In the genomic region with DNA sequence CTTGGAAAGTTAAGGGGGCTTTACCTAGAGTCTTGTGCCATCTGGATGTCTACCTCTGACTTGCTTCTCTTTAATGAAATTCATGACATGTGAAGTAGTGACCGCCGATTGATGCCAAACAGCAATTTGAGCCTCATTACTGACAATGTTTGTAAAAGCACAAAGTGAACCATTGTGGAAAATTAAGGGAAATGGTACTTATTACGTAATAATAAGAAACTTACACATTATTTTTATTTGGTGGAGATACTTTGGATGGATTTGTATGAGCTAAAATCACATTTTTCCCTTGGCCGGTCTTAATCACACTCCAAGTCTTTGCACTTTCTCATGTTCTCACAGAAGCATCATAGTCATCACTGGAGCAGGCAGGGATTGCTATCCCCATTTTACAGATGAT, we compare ENCODE assay signal across 21 cellular contexts.
"Had no signal": no experiment of that assay in that cellular context is flagged by ENCODE, and none has a peak within 500 bp of the region (broad histone marks: within the 10 kb centered on the region; RNA-seq: fewer than 3 reads in every experiment).

No MANE protein-coding gene starts in this region.

- H3K36me3 ChIP-seq: esophagus muscularis mucosa, WERI-Rb-1 had no signal

- H3K27ac ChIP-seq: psoas muscle, WERI-Rb-1 had no signal

- H3K27me3 ChIP-seq: esophagus muscularis mucosa had no signal

- DNase-seq: activated CD4-positive, alpha-beta memory T cell treated with anti-CD3 and anti-CD28 coated beads, Interleukin-2, amount 10 ng/mL, durations not matched to agents 7 days and 5 days; activated CD4-positive, alpha-beta T cell treated with anti-CD3 and anti-CD28 coated beads for 48 hours; activated gamma-delta T cell treated with Interleukin-2 at 50 U/mL for 16 hours; activated naive CD4-positive, alpha-beta T cell treated with anti-CD3 and anti-CD28 coated beads, Interleukin-2, amount 50 U/mL, for 16 hours; activated T-cell treated with anti-CD3 and anti-CD28 coated beads, Interleukin-2, amount 50 U/mL, for 4 hours; amniotic stem cell; caudate nucleus; endodermal cell; foreskin melanocyte; naive thymus-derived CD8-positive, alpha-beta T cell; nucleus accumbens; psoas muscle; stimulated activated CD4-positive, alpha-beta T cell treated with anti-CD3 and anti-CD28 coated beads, Interleukin-15, amount 100 ng/mL, for 24 hours; stimulated activated naive CD4-positive, alpha-beta T cell; T-helper 17 cell; T1000 had no signal

- H3K9me3 ChIP-seq: esophagus muscularis mucosa, psoas muscle had no signal

- H3K4me1 ChIP-seq: parathyroid adenoma had no signal

- ATAC-seq: activated CD4-positive, CD25-positive, alpha-beta regulatory T cell treated with anti-CD3 and anti-CD28 coated beads, Interleukin-2, amount 50 U/mL, for 24 hours; activated T-cell treated with anti-CD3 and anti-CD28 coated beads, Interleukin-2, amount 50 U/mL, for 4 hours; activated T-helper 17 cell treated with anti-CD3 and anti-CD28 coated beads, Interleukin-2, amount 50 U/mL, for 72 hours; naive thymus-derived CD8-positive, alpha-beta T cell; psoas muscle; T-helper 17 cell had no signal
